13 cellular contexts compared by ENCODE assay signal in genomic region chr20:5592823-5593761, GRCh38. TPM values are rescaled to one million over a fixed set of nuclear protein-coding genes. Genes with fewer than 3 reads are reported as not detected.
DNase-seq lines count a peak whose midpoint lies in the region; ATAC-seq lines count a peak whose summit lies in the region.
"Had no signal": no experiment of that assay in that cellular context is flagged by ENCODE, and none has a peak within 500 bp of the region (broad histone marks: within the 10 kb centered on the region; RNA-seq: fewer than 3 reads in every experiment).

No MANE protein-coding gene starts in this region.

- DNase-seq in activated CD4-positive, alpha-beta T cell treated with anti-CD3 and anti-CD28 coated beads for 36 hours, result no peak
- no peak for DNase-seq in activated CD4-positive, alpha-beta T cell treated with anti-CD3 and anti-CD28 coated beads for 1 hour
- DNase-seq in natural killer cell treated with Interleukin-12 subunit alpha and Interleukin-12 subunit beta and Interleukin-15 and Interleukin-18, amount 100 ng/mL, for 72 hours (ENCODE audit: low spot score), result no peak
- DNase-seq in iPS-NIHi11 (ENCODE audit: low spot score), result no peak
- DNase-seq in NCI-H526 (lab: John Stamatoyannopoulos, UW), result no peak
- no peak for DNase-seq in cerebellar nuclear complex (lab: John Stamatoyannopoulos, UW)
- DNase-seq: 8988T, caudate nucleus, COR-L47, NCI-H2029, ovary had no signal

- peak overlapping the region; percentile 96 for H3K27ac Mint-ChIP-seq in activated CD4-positive, alpha-beta T cell treated with anti-CD3 and anti-CD28 coated beads for 36 hours
- H3K27ac Mint-ChIP-seq in activated naive CD8-positive, alpha-beta T cell, result peak overlapping the region; percentile 92
- H3K27ac Mint-ChIP-seq in natural killer cell treated with Interleukin-12 subunit alpha and Interleukin-12 subunit beta and Interleukin-15 and Interleukin-18, amount 100 ng/mL, for 72 hours, result peak overlapping the region; percentile 78 to 84

- ATAC-seq in activated CD4-positive, alpha-beta T cell treated with anti-CD3 and anti-CD28 coated beads for 36 hours, result peak; percentile 21
- ATAC-seq in HG03432 (IDR thresholded peaks at IDR 0.05; ENCODE audit: unreplicated experiment), result peak; percentile 4
- peak; percentile 47 to 52 for ATAC-seq in natural killer cell treated with Interleukin-12 subunit alpha and Interleukin-12 subunit beta and Interleukin-15 and Interleukin-18, amount 100 ng/mL, for 72 hours

- peaks cover 81% of the 10 kb centered on the region for H3K4me1 Mint-ChIP-seq in activated CD4-positive, alpha-beta T cell treated with anti-CD3 and anti-CD28 coated beads for 36 hours
- H3K4me1 Mint-ChIP-seq in activated naive CD8-positive, alpha-beta T cell (ENCODE audit: low read depth), result peaks cover 71% of the 10 kb centered on the region
- peaks cover 29 to 64% of the 10 kb centered on the region in 2 donors for H3K4me1 Mint-ChIP-seq in natural killer cell treated with Interleukin-12 subunit alpha and Interleukin-12 subunit beta and Interleukin-15 and Interleukin-18, amount 100 ng/mL, for 72 hours (ENCODE audit: low read depth in 2 of 2)

- no peaks in the 10 kb centered on the region for H3K27me3 Mint-ChIP-seq in activated CD4-positive, alpha-beta T cell treated with anti-CD3 and anti-CD28 coated beads for 36 hours
- H3K27me3 Mint-ChIP-seq in activated naive CD8-positive, alpha-beta T cell, result no peaks in the 10 kb centered on the region
- no peaks in the 10 kb centered on the region for H3K27me3 Mint-ChIP-seq in natural killer cell treated with Interleukin-12 subunit alpha and Interleukin-12 subunit beta and Interleukin-15 and Interleukin-18, amount 100 ng/mL, for 72 hours

- CTCF ChIA-PET in activated CD4-positive, alpha-beta T cell treated with anti-CD3 and anti-CD28 coated beads for 36 hours (lab: Charles Lee), result interaction anchor here (0.6 to 3.5 kb wide), 13 partner anchors 10 to 195 kb away, joined by 3 to 16 read pairs (median 5); no protein-coding TSS in a partner anchor

- H3K4me3 Mint-ChIP-seq in activated CD4-positive, alpha-beta T cell treated with anti-CD3 and anti-CD28 coated beads for 36 hours, result peak overlapping the region; percentile 57
- peak overlapping the region; percentile 74 for H3K4me3 Mint-ChIP-seq in activated naive CD8-positive, alpha-beta T cell
- H3K4me3 Mint-ChIP-seq in natural killer cell treated with Interleukin-12 subunit alpha and Interleukin-12 subunit beta and Interleukin-15 and Interleukin-18, amount 100 ng/mL, for 72 hours, result peak overlapping the region; percentile 74

- POLR2A ChIA-PET in activated CD4-positive, alpha-beta T cell treated with anti-CD3 and anti-CD28 coated beads for 36 hours (lab: Charles Lee), result interaction anchor here (0.6 to 2.8 kb wide), 5 partner anchors 12 to 80 kb away, joined by 3 to 17 read pairs (median 6); no protein-coding TSS in a partner anchor

- H3K9me3 Mint-ChIP-seq in activated CD4-positive, alpha-beta T cell treated with anti-CD3 and anti-CD28 coated beads for 36 hours (ENCODE audit: low read depth), result no peaks in the 10 kb centered on the region
- no peaks in the 10 kb centered on the region for H3K9me3 Mint-ChIP-seq in activated naive CD8-positive, alpha-beta T cell (ENCODE audit: low read depth)
- H3K9me3 Mint-ChIP-seq in natural killer cell treated with Interleukin-12 subunit alpha and Interleukin-12 subunit beta and Interleukin-15 and Interleukin-18, amount 100 ng/mL, for 72 hours, result no peaks in the 10 kb centered on the region

- intact Hi-C loops in activated CD4-positive, alpha-beta T cell treated with anti-CD3 and anti-CD28 coated beads for 36 hours (cut with DNase I, micrococcal nuclease), result loop anchor here in 1 of 2 experiments (1.0 kb wide), 1 partner anchor 11 kb away; no protein-coding TSS in a partner anchor

- H3K36me3 Mint-ChIP-seq in activated CD4-positive, alpha-beta T cell treated with anti-CD3 and anti-CD28 coated beads for 36 hours (ENCODE audit: low read depth), result peaks cover 59% of the 10 kb centered on the region
- peaks cover 11% of the 10 kb centered on the region for H3K36me3 Mint-ChIP-seq in activated naive CD8-positive, alpha-beta T cell
- peaks cover 16% of the 10 kb centered on the region for H3K36me3 Mint-ChIP-seq in natural killer cell treated with Interleukin-12 subunit alpha and Interleukin-12 subunit beta and Interleukin-15 and Interleukin-18, amount 100 ng/mL, for 72 hours

RNA-seq across cellular contexts. Expression of gene GPCPD1, which starts 17.7 kb away (rescaled TPM):
- total RNA-seq in activated CD4-positive, alpha-beta T cell treated with anti-CD3 and anti-CD28 coated beads for 36 hours, result 10 to 100 TPM; 18.5 to 26.0 TPM
- 10 to 100 TPM; 37.7 to 42.7 TPM for total RNA-seq in natural killer cell treated with Interleukin-12 subunit alpha and Interleukin-12 subunit beta and Interleukin-15 and Interleukin-18, amount 100 ng/mL, for 72 hours
